Comparison of ENCODE assay signal across 2 cellular contexts in the genomic region with DNA sequence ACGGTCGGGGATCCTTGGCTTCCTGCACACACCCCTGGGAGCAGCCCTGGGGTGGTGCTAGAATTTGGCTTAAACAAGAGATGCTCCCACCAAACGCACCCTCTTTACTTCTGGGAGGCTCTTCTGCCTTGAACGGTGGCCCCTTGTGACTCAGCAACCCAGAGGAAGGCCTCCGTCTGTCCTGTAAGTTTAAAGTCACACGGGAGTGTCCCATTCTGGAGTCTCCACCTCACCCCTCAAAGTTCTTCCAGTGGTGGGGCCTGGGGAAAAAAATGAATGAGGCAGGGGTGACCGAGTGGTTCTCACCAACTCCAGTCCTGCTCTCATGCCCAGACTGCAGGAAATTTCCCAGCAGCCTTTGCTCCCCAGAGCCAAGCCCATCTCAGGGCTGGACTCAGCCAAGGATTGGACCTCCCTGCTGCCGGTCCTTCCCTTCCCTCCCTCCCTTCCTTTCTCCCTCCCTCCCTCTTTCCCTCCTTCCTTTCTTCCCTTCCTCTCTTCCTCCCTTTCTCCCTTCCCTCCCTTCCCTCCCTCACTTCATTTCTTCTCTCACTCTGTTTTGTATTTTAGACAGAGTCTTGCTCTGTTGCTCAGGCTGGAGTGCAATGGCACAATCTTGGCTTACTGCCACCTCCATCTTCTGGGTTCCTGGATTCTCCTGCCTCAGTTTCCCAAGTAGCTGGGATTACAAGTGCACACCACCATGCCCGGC.
TF ChIP-seq lines count a peak whose summit lies in the region.

No MANE protein-coding gene starts in this region.

TF ChIP-seq in HepG2, 621 proteins besides CTCF, POLR2A, EP300 and RAD21 (continues in another document):
- TF ChIP-seq ZNF501 (CRISPR knock-in tag; IDR thresholded peaks at IDR 0.05) (no peak), PTBP1 (IDR thresholded peaks at IDR 0.05; ENCODE audit: low read depth, low read length, poor library complexity, severe bottlenecking) (no peak), ZNF878 (CRISPR knock-in tag; IDR thresholded peaks at IDR 0.05) (no peak), KLF12 (CRISPR knock-in tag; IDR thresholded peaks at IDR 0.05; ENCODE audit: borderline replicate concordance) (no peak), ZNF383 (CRISPR knock-in tag; IDR thresholded peaks at IDR 0.05; ENCODE audit: borderline replicate concordance) (no peak), ZNF607 (CRISPR knock-in tag; IDR thresholded peaks at IDR 0.05; ENCODE audit: borderline replicate concordance) (no peak), JUND (CRISPR knock-in tag; IDR thresholded peaks at IDR 0.05) (no peak), ZNF101 (CRISPR knock-in tag; IDR thresholded peaks at IDR 0.05; ENCODE audit: borderline replicate concordance, low read depth) (no peak), RBFOX2 (IDR thresholded peaks at IDR 0.05; ENCODE audit: low read depth, low read length) (no peak), ZNF350 (CRISPR knock-in tag; IDR thresholded peaks at IDR 0.05; ENCODE audit: borderline replicate concordance, low read depth) (no peak), ZBTB7A (CRISPR knock-in tag; IDR thresholded peaks at IDR 0.05) (no peak), MZF1 (CRISPR knock-in tag; IDR thresholded peaks at IDR 0.05; ENCODE audit: borderline replicate concordance) (no peak), ZKSCAN8 (CRISPR knock-in tag; IDR thresholded peaks at IDR 0.05; ENCODE audit: borderline replicate concordance) (no peak), ZNF839 (CRISPR knock-in tag; IDR thresholded peaks at IDR 0.05; ENCODE audit: borderline replicate concordance) (no peak), AGO1 (IDR thresholded peaks at IDR 0.05; ENCODE audit: low read depth, low read length, poor library complexity, severe bottlenecking) (no peak)
- TF ChIP-seq, protein P1, sequence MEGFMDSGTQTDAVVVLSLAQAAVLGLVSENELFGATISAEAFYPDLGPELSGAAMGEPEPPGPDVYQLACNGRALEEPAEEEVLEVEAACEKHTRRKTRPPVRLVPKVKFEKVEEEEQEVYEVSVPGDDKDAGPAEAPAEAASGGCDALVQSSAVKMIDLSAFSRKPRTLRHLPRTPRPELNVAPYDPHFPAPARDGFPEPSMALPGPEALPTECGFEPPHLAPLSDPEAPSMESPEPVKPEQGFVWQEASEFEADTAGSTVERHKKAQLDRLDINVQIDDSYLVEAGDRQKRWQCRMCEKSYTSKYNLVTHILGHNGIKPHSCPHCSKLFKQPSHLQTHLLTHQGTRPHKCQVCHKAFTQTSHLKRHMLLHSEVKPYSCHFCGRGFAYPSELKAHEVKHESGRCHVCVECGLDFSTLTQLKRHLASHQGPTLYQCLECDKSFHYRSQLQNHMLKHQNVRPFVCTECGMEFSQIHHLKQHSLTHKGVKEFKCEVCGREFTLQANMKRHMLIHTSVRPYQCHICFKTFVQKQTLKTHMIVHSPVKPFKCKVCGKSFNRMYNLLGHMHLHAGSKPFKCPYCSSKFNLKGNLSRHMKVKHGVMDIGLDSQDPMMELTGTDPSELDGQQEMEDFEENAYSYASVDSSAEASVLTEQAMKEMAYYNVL (CRISPR knock-in tag; IDR thresholded peaks at IDR 0.05; ENCODE audit: borderline replicate concordance): peak; percentile 88; the same call in 1 of the 2 replicates
- TF ChIP-seq, protein P2, sequence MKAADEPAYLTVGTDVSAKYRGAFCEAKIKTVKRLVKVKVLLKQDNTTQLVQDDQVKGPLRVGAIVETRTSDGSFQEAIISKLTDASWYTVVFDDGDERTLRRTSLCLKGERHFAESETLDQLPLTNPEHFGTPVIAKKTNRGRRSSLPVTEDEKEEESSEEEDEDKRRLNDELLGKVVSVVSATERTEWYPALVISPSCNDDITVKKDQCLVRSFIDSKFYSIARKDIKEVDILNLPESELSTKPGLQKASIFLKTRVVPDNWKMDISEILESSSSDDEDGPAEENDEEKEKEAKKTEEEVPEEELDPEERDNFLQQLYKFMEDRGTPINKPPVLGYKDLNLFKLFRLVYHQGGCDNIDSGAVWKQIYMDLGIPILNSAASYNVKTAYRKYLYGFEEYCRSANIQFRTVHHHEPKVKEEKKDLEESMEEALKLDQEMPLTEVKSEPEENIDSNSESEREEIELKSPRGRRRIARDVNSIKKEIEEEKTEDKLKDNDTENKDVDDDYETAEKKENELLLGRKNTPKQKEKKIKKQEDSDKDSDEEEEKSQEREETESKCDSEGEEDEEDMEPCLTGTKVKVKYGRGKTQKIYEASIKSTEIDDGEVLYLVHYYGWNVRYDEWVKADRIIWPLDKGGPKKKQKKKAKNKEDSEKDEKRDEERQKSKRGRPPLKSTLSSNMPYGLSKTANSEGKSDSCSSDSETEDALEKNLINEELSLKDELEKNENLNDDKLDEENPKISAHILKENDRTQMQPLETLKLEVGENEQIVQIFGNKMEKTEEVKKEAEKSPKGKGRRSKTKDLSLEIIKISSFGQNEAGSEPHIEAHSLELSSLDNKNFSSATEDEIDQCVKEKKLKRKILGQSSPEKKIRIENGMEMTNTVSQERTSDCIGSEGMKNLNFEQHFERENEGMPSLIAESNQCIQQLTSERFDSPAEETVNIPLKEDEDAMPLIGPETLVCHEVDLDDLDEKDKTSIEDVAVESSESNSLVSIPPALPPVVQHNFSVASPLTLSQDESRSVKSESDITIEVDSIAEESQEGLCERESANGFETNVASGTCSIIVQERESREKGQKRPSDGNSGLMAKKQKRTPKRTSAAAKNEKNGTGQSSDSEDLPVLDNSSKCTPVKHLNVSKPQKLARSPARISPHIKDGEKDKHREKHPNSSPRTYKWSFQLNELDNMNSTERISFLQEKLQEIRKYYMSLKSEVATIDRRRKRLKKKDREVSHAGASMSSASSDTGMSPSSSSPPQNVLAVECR (CRISPR knock-in tag; IDR thresholded peaks at IDR 0.05; ENCODE audit: borderline replicate concordance): no peak
- TF ChIP-seq, protein P3, sequence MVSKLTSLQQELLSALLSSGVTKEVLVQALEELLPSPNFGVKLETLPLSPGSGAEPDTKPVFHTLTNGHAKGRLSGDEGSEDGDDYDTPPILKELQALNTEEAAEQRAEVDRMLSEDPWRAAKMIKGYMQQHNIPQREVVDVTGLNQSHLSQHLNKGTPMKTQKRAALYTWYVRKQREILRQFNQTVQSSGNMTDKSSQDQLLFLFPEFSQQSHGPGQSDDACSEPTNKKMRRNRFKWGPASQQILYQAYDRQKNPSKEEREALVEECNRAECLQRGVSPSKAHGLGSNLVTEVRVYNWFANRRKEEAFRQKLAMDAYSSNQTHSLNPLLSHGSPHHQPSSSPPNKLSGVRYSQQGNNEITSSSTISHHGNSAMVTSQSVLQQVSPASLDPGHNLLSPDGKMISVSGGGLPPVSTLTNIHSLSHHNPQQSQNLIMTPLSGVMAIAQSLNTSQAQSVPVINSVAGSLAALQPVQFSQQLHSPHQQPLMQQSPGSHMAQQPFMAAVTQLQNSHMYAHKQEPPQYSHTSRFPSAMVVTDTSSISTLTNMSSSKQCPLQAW (CRISPR knock-in tag; IDR thresholded peaks at IDR 0.05): no peak
- TF ChIP-seq, protein P4, sequence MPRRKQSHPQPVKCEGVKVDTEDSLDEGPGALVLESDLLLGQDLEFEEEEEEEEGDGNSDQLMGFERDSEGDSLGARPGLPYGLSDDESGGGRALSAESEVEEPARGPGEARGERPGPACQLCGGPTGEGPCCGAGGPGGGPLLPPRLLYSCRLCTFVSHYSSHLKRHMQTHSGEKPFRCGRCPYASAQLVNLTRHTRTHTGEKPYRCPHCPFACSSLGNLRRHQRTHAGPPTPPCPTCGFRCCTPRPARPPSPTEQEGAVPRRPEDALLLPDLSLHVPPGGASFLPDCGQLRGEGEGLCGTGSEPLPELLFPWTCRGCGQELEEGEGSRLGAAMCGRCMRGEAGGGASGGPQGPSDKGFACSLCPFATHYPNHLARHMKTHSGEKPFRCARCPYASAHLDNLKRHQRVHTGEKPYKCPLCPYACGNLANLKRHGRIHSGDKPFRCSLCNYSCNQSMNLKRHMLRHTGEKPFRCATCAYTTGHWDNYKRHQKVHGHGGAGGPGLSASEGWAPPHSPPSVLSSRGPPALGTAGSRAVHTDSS (CRISPR knock-in tag; conservative IDR thresholded peaks at IDR 0.05): no peak

TF ChIP-seq in SK-N-SH, 30 proteins besides CTCF, POLR2A, EP300 and RAD21:
- TF ChIP-seq TAF1 (IDR thresholded peaks at IDR 0.05; ENCODE audit: borderline replicate concordance, low read depth, low read length) (peak; percentile 63), TEAD4 (IDR thresholded peaks at IDR 0.05; ENCODE audit: borderline replicate concordance, insufficient read depth) (no peak), TCF12 (IDR thresholded peaks at IDR 0.05) (no peak), GABPA (IDR thresholded peaks at IDR 0.05; ENCODE audit: low read depth) (peak; percentile 74), POLR2AphosphoS5 (IDR thresholded peaks at IDR 0.05; ENCODE audit: low read depth, low read length) (peak; percentile 92), RFX5 (IDR thresholded peaks at IDR 0.05; ENCODE audit: low read length) (no peak)
- TF ChIP-seq, protein P5, sequence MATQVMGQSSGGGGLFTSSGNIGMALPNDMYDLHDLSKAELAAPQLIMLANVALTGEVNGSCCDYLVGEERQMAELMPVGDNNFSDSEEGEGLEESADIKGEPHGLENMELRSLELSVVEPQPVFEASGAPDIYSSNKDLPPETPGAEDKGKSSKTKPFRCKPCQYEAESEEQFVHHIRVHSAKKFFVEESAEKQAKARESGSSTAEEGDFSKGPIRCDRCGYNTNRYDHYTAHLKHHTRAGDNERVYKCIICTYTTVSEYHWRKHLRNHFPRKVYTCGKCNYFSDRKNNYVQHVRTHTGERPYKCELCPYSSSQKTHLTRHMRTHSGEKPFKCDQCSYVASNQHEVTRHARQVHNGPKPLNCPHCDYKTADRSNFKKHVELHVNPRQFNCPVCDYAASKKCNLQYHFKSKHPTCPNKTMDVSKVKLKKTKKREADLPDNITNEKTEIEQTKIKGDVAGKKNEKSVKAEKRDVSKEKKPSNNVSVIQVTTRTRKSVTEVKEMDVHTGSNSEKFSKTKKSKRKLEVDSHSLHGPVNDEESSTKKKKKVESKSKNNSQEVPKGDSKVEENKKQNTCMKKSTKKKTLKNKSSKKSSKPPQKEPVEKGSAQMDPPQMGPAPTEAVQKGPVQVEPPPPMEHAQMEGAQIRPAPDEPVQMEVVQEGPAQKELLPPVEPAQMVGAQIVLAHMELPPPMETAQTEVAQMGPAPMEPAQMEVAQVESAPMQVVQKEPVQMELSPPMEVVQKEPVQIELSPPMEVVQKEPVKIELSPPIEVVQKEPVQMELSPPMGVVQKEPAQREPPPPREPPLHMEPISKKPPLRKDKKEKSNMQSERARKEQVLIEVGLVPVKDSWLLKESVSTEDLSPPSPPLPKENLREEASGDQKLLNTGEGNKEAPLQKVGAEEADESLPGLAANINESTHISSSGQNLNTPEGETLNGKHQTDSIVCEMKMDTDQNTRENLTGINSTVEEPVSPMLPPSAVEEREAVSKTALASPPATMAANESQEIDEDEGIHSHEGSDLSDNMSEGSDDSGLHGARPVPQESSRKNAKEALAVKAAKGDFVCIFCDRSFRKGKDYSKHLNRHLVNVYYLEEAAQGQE (IDR thresholded peaks at IDR 0.05; ENCODE audit: low read depth, low read length): no peak
- TF ChIP-seq, protein P6, sequence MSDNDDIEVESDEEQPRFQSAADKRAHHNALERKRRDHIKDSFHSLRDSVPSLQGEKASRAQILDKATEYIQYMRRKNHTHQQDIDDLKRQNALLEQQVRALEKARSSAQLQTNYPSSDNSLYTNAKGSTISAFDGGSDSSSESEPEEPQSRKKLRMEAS (IDR thresholded peaks at IDR 0.05; ENCODE audit: low read depth): 0 out of 2 replicates have a peak, but pooled peaks have one; percentile 30
- TF ChIP-seq, protein P7, sequence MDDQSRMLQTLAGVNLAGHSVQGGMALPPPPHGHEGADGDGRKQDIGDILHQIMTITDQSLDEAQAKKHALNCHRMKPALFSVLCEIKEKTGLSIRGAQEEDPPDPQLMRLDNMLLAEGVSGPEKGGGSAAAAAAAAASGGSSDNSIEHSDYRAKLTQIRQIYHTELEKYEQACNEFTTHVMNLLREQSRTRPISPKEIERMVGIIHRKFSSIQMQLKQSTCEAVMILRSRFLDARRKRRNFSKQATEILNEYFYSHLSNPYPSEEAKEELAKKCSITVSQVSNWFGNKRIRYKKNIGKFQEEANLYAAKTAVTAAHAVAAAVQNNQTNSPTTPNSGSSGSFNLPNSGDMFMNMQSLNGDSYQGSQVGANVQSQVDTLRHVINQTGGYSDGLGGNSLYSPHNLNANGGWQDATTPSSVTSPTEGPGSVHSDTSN (IDR thresholded peaks at IDR 0.05): peak; percentile 96
